In the genomic region with DNA sequence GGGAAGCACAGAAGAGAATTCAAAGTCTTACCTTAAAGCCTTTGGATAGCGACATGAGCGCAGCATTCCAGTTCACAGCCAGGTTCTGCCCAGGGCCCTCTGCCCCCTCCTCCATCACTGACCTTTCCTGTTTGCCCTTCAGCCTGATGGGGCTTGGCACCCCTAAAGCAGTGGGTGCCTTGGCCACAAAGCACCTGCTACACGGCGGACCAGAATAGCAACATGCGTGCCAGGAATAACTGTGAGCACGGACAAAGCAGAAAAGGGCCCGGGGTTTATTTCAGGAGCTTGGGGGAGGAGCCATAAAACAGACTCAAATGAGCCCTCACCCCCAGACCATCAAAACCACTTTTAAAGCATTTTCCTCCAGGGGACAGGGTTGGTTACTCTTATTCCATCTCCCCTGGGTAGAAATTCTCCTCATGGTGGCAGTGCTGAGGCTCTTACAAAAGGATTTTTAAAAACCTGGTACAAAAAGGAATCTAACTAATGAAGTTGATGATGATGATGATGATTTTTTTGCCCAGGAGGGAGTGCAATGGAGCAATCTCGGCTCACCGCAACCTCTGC, we compare ENCODE assay signal across 17 cellular contexts.
DNase-seq lines count a peak whose midpoint lies in the region; ATAC-seq and TF ChIP-seq lines count a peak whose summit lies in the region.
"Had no signal": no experiment of that assay in that cellular context is flagged by ENCODE, and none has a peak within 500 bp of the region (broad histone marks: within the 10 kb centered on the region; RNA-seq: fewer than 3 reads in every experiment).

No MANE protein-coding gene starts in this region.

- H3K27ac Mint-ChIP-seq in progenitor cell of endocrine pancreas, result no peak overlapping the region
- H3K27ac Mint-ChIP-seq: naive thymus-derived CD4-positive, alpha-beta T cell had no signal

- no peaks in the 10 kb centered on the region for H3K9me2 ChIP-seq in Loucy (replicated peaks; ENCODE audit: low read depth, low read length)

- no peak overlapping the region for H3K4me2 ChIP-seq in Loucy (ENCODE audit: low read depth, low read length, poor library complexity, severe bottlenecking)

- no peaks in the 10 kb centered on the region for H3K27me3 ChIP-seq in Loucy (ENCODE audit: insufficient read depth, low read length, poor library complexity, severe bottlenecking)
- H3K27me3 ChIP-seq: tibial nerve had no signal

- no peaks in the 10 kb centered on the region for H3K4me1 Mint-ChIP-seq in progenitor cell of endocrine pancreas (ENCODE audit: low read depth)

- H3K4me1 ChIP-seq in Loucy (ENCODE audit: insufficient read depth, low read length, poor library complexity, severe bottlenecking), result no peaks in the 10 kb centered on the region
- H3K4me1 ChIP-seq: HAP-1 had no signal

- no peaks in the 10 kb centered on the region for H3K36me3 ChIP-seq in Loucy (ENCODE audit: insufficient read depth, low read length)
- H3K36me3 ChIP-seq: HAP-1, tibial nerve had no signal

- no peaks in the 10 kb centered on the region for H3K79me2 ChIP-seq in Loucy (ENCODE audit: insufficient read depth, low read length)

- no peaks in the 10 kb centered on the region for H3K9me3 Mint-ChIP-seq in progenitor cell of endocrine pancreas (ENCODE audit: low read depth)
- H3K9me3 Mint-ChIP-seq: central memory CD8-positive, alpha-beta T cell; naive thymus-derived CD4-positive, alpha-beta T cell had no signal

- H3K27me3 Mint-ChIP-seq in progenitor cell of endocrine pancreas, result peaks cover 14% of the 10 kb centered on the region
- H3K27me3 Mint-ChIP-seq: central memory CD8-positive, alpha-beta T cell; naive thymus-derived CD4-positive, alpha-beta T cell had no signal

- H3K4me3 Mint-ChIP-seq in progenitor cell of endocrine pancreas (ENCODE audit: low read depth), result no peak overlapping the region
- H3K4me3 Mint-ChIP-seq: central memory CD8-positive, alpha-beta T cell; naive thymus-derived CD4-positive, alpha-beta T cell had no signal

- no peaks in the 10 kb centered on the region for H3K9me3 ChIP-seq in Loucy (ENCODE audit: insufficient read depth, low read depth, low read length)
- H3K9me3 ChIP-seq: HAP-1, tibial nerve had no signal

- no peak overlapping the region for H3K9ac ChIP-seq in Loucy (ENCODE audit: low read depth, low read length, poor library complexity, severe bottlenecking)

- DNase-seq in DMS 273 (lab: John Stamatoyannopoulos, UW; ENCODE audit: unreplicated experiment) (peak; percentile 27), DMS 273 treated with DMSO at 0.1 percent for 48 hours (lab: John Stamatoyannopoulos, UW) (no peak), epithelial cell of proximal tubule (ENCODE audit: low read depth) (no peak), retinal pigment epithelial cell (ENCODE audit: low read depth) (no peak), progenitor cell of endocrine pancreas (ENCODE audit: low spot score, unreplicated experiment) (no peak)
- DNase-seq in stimulated activated CD4-positive, alpha-beta T cell treated with anti-CD3 and anti-CD28 coated beads, Interleukin-2, amount 100 ng/mL, for 48 hours, result no peak
- DNase-seq: 8988T; activated CD4-positive, alpha-beta T cell treated with anti-CD3 and anti-CD28 coated beads for 48 hours; DMS153; kidney; naive thymus-derived CD4-positive, alpha-beta T cell had no signal

- H3K4me3 ChIP-seq in Loucy (ENCODE audit: low read length, poor library complexity, severe bottlenecking) (no peak overlapping the region), epithelial cell of proximal tubule (ENCODE audit: low read depth, low read length) (no peak overlapping the region), retinal pigment epithelial cell (ENCODE audit: low read length) (no peak overlapping the region)
- H3K4me3 ChIP-seq: HAP-1, skin epidermis, tibial nerve had no signal

- H2AFZ ChIP-seq in Loucy (ENCODE audit: low read length), result no peak overlapping the region

- no peak for ATAC-seq in HG03280 (IDR thresholded peaks at IDR 0.05; ENCODE audit: unreplicated experiment)
- ATAC-seq: naive thymus-derived CD4-positive, alpha-beta T cell had no signal

- no peaks in the 10 kb centered on the region for H4K20me1 ChIP-seq in Loucy (ENCODE audit: insufficient read depth, low read length, poor library complexity, severe bottlenecking)

- TF ChIP-seq CTCF in Loucy (conservative IDR thresholded peaks at IDR 0.05; ENCODE audit: low read length) (0 out of 2 replicates have a peak, but pooled peaks have one; percentile 19), epithelial cell of proximal tubule (conservative IDR thresholded peaks at IDR 0.05; ENCODE audit: low read depth, low read length) (peak; percentile 40), retinal pigment epithelial cell (conservative IDR thresholded peaks at IDR 0.05; ENCODE audit: low read depth, low read length) (peak; percentile 39), progenitor cell of endocrine pancreas (IDR thresholded peaks at IDR 0.05; ENCODE audit: unreplicated experiment) (no peak)

- no peaks in the 10 kb centered on the region for H3K36me3 Mint-ChIP-seq in progenitor cell of endocrine pancreas (ENCODE audit: insufficient read depth)

- no peaks in the 10 kb centered on the region for H3F3A ChIP-seq in Loucy (ENCODE audit: low read depth)
